27 cellular contexts compared by ENCODE assay signal in the genomic region with DNA sequence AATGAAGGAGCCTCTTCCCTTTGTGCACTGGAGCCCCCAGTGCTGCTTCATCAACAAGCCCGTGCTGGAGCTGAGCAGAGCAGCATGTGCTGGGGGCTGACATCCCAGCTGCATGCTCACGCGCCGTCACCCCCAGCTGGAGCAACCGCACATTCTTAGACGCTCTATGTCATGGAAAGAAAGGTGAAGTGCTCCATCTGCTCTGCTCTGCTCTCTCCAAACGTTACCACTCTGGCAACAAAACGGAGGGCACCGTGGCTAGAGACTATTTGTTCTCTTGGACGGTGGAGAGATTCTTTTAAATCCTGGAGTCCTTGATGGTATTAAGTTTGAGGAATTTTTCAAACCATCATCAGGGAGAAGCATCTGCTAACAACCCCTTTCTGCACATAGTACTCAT.
DNase-seq lines count a peak whose midpoint lies in the region; TF ChIP-seq lines count a peak whose summit lies in the region.
"Had no signal": no experiment of that assay in that cellular context is flagged by ENCODE, and none has a peak within 500 bp of the region (broad histone marks: within the 10 kb centered on the region; RNA-seq: fewer than 3 reads in every experiment).

No MANE protein-coding gene starts in this region.

- H3K4me2 ChIP-seq in GM23248 (ENCODE audit: unreplicated experiment) (no peak overlapping the region), trophoblast cell (ENCODE audit: low read length) (no peak overlapping the region)

- H3K9me2 ChIP-seq in GM23248 (ENCODE audit: insufficient read depth): no peaks in the 10 kb centered on the region

- H3K36me3 ChIP-seq in GM23248 (ENCODE audit: low read depth) (no peaks in the 10 kb centered on the region), endodermal cell (ENCODE audit: control insufficient read depth, insufficient read depth, low read length) (no peaks in the 10 kb centered on the region), WERI-Rb-1 (no peaks in the 10 kb centered on the region), trophoblast cell (ENCODE audit: control insufficient read depth in 1 of 2, insufficient read depth in 2 of 2, low read length in 2 of 2) (no peaks in the 10 kb centered on the region)
- H3K36me3 ChIP-seq: breast epithelium, gastroesophageal sphincter, Peyer's patch had no signal

- H3K4me1 Mint-ChIP-seq in endodermal cell: no peaks in the 10 kb centered on the region
- H3K4me1 Mint-ChIP-seq: CD4-positive, CD25-positive, alpha-beta regulatory T cell; naive thymus-derived CD8-positive, alpha-beta T cell; stimulated activated naive CD8-positive, alpha-beta T cell treated with anti-CD3 and anti-CD28 coated beads, Interleukin-15, amount 100 ng/mL, for 72 hours had no signal

- H3K9me3 ChIP-seq in GM23248 (ENCODE audit: low read depth): no peaks in the 10 kb centered on the region
- H3K9me3 ChIP-seq in endodermal cell (ENCODE audit: control insufficient read depth, low read length): peaks cover 46% of the 10 kb centered on the region
- H3K9me3 ChIP-seq in WERI-Rb-1 (ENCODE audit: severe bottlenecking): peaks cover 18% of the 10 kb centered on the region
- peaks cover 15% of the 10 kb centered on the region for H3K9me3 ChIP-seq in trophoblast cell (ENCODE audit: insufficient read depth, low read depth, low read length)
- H3K9me3 ChIP-seq: gastroesophageal sphincter had no signal

- H3K9ac ChIP-seq in GM23248: no peak overlapping the region
- H3K9ac ChIP-seq in endodermal cell (ENCODE audit: extremely low read depth, low read length, poor library complexity, severe bottlenecking): no peak overlapping the region
- no peak overlapping the region for H3K9ac ChIP-seq in trophoblast cell (ENCODE audit: low read length)

- in situ Hi-C loops in GM23248 (cut with MboI): no loop called here

- no peak overlapping the region for H3K4me3 Mint-ChIP-seq in endodermal cell
- H3K4me3 Mint-ChIP-seq: activated naive CD4-positive, alpha-beta T cell treated with anti-CD3 and anti-CD28 coated beads for 36 hours; CD4-positive, CD25-positive, alpha-beta regulatory T cell; naive thymus-derived CD8-positive, alpha-beta T cell; stimulated activated naive CD8-positive, alpha-beta T cell treated with anti-CD3 and anti-CD28 coated beads, Interleukin-15, amount 100 ng/mL, for 72 hours had no signal

- peak; percentile 81 for DNase-seq in AG08395 (ENCODE audit: low spot score)
- peak; percentile 51 for DNase-seq in GM23248
- DNase-seq in endodermal cell: peak; percentile 33
- peak; percentile 88 for DNase-seq in myocyte (ENCODE audit: low read depth)
- no peak for DNase-seq in WERI-Rb-1
- DNase-seq in kidney tubule cell (ENCODE audit: low spot score): no peak
- DNase-seq in trophoblast cell: no peak
- no peak for DNase-seq in NCI-H1417 (lab: John Stamatoyannopoulos, UW)
- DNase-seq: activated CD4-positive, alpha-beta T cell treated with anti-CD3 and anti-CD28 coated beads, Interleukin-2, amount 50 U/mL, for 48 hours; activated naive CD4-positive, alpha-beta T cell treated with anti-CD3 and anti-CD28 coated beads for 36 hours; CD4-positive, CD25-positive, alpha-beta regulatory T cell; effector CD4-positive, alpha-beta T cell; EL; erythroblast; GOT3; Kasumi-1; MV-4-11; naive thymus-derived CD8-positive, alpha-beta T cell; NCI-H187; NCI-H526; Peyer's patch; small intestine; stimulated activated naive CD8-positive, alpha-beta T cell treated with anti-CD3 and anti-CD28 coated beads, Interleukin-15, amount 100 ng/mL, for 72 hours; T-helper 1 cell had no signal

- H3K27me3 ChIP-seq in GM23248 (replicated peaks; ENCODE audit: insufficient read depth) (no peaks in the 10 kb centered on the region), endodermal cell (ENCODE audit: control insufficient read depth, insufficient read depth, low read length, poor library complexity, severe bottlenecking) (no peaks in the 10 kb centered on the region), WERI-Rb-1 (ENCODE audit: insufficient read depth, low read depth, severe bottlenecking) (no peaks in the 10 kb centered on the region), trophoblast cell (ENCODE audit: insufficient read depth, low read length) (no peaks in the 10 kb centered on the region)
- H3K27me3 ChIP-seq: breast epithelium, gastroesophageal sphincter, Peyer's patch had no signal

- H3K36me3 Mint-ChIP-seq in endodermal cell (ENCODE audit: low read depth): peaks cover 6% of the 10 kb centered on the region
- H3K36me3 Mint-ChIP-seq: CD4-positive, CD25-positive, alpha-beta regulatory T cell; naive thymus-derived CD8-positive, alpha-beta T cell had no signal

- H3K9me3 Mint-ChIP-seq in endodermal cell: peaks cover 57% of the 10 kb centered on the region

- no peaks in the 10 kb centered on the region for H3F3A ChIP-seq in GM23248 (ENCODE audit: insufficient read depth)

- no peak for TF ChIP-seq CTCF in endodermal cell (conservative IDR thresholded peaks at IDR 0.05)
- TF ChIP-seq CTCF in WERI-Rb-1 (IDR thresholded peaks at IDR 0.05; ENCODE audit: low read depth, low read length): no peak

- H3K27ac ChIP-seq in GM23248 (no peak overlapping the region), endodermal cell (ENCODE audit: low read depth, low read length) (no peak overlapping the region), WERI-Rb-1 (no peak overlapping the region), trophoblast cell (ENCODE audit: low read depth, low read length) (no peak overlapping the region)
- H3K27ac ChIP-seq: breast epithelium, gastroesophageal sphincter, HL-60, Peyer's patch had no signal

- WGBS in GM23248 (ENCODE audit: low coverage in 1 of 2, low lambda C conversion rate in 2 of 2, missing lambda C conversion rate in 2 of 2), 2 experiments: 24 to 31% methylated on average over 10 of the region's 10 CpGs
- WGBS in endodermal cell (ENCODE audit: insufficient coverage in 1 of 2, insufficient read length in 1 of 2), 2 experiments: 91 to 96% methylated on average over 6 to 10 of the region's 10 CpGs
- WGBS in trophoblast cell (ENCODE audit: extremely low coverage, insufficient coverage, insufficient read length): no CpG with 5 or more reads among the region's 10 CpGs

- H3K4me3 ChIP-seq in GM23248 (no peak overlapping the region), endodermal cell (ENCODE audit: low read length) (no peak overlapping the region), WERI-Rb-1 (ENCODE audit: low read depth, low read length) (no peak overlapping the region), trophoblast cell (ENCODE audit: low read depth, low read length) (no peak overlapping the region)
- H3K4me3 ChIP-seq: breast epithelium, gastroesophageal sphincter, Peyer's patch had no signal

- H2BK120ac ChIP-seq in trophoblast cell (ENCODE audit: insufficient read depth, low read length, poor library complexity): no peak overlapping the region

- peaks cover 3% of the 10 kb centered on the region for H3K27me3 Mint-ChIP-seq in endodermal cell (ENCODE audit: insufficient read depth)
- H3K27me3 Mint-ChIP-seq: stimulated activated naive CD8-positive, alpha-beta T cell treated with anti-CD3 and anti-CD28 coated beads, Interleukin-15, amount 100 ng/mL, for 72 hours had no signal

- no peaks in the 10 kb centered on the region for H3K79me1 ChIP-seq in trophoblast cell (ENCODE audit: low read length)

- H3K18ac ChIP-seq in trophoblast cell (ENCODE audit: low read length): no peak overlapping the region

- H4K12ac ChIP-seq in trophoblast cell (ENCODE audit: low read depth, low read length): no peak overlapping the region

- no peaks in the 10 kb centered on the region for H3K79me2 ChIP-seq in GM23248 (ENCODE audit: insufficient read depth)
- H3K79me2 ChIP-seq in trophoblast cell (ENCODE audit: control insufficient read depth, insufficient read depth, low read length, poor library complexity): no peaks in the 10 kb centered on the region

- H3K23ac ChIP-seq in trophoblast cell (ENCODE audit: low read length): no peak overlapping the region

- no peak overlapping the region for H3K4ac ChIP-seq in trophoblast cell (ENCODE audit: low read depth, low read length)

- H3K27ac Mint-ChIP-seq in endodermal cell: no peak overlapping the region
- H3K27ac Mint-ChIP-seq: activated naive CD4-positive, alpha-beta T cell treated with anti-CD3 and anti-CD28 coated beads for 36 hours; CD4-positive, CD25-positive, alpha-beta regulatory T cell; naive thymus-derived CD8-positive, alpha-beta T cell; stimulated activated naive CD8-positive, alpha-beta T cell treated with anti-CD3 and anti-CD28 coated beads, Interleukin-15, amount 100 ng/mL, for 72 hours had no signal

- H2BK12ac ChIP-seq in trophoblast cell (ENCODE audit: low read length): no peak overlapping the region

- no peak overlapping the region for H3K14ac ChIP-seq in trophoblast cell (ENCODE audit: low read length)

- H4K8ac ChIP-seq in trophoblast cell (ENCODE audit: low read depth, low read length): no peak overlapping the region

- H2AK5ac ChIP-seq in trophoblast cell (ENCODE audit: low read length): no peak overlapping the region

- no peaks in the 10 kb centered on the region for H4K20me1 ChIP-seq in GM23248 (ENCODE audit: insufficient read depth)

- no peak overlapping the region for H4K91ac ChIP-seq in trophoblast cell (ENCODE audit: low read depth, low read length)

- no peak overlapping the region for H2AFZ ChIP-seq in GM23248
- no peak overlapping the region for H2AFZ ChIP-seq in trophoblast cell (ENCODE audit: insufficient read depth, low read length, poor library complexity)

- H3K4me1 ChIP-seq in GM23248 (ENCODE audit: insufficient read depth): no peaks in the 10 kb centered on the region
- no peaks in the 10 kb centered on the region for H3K4me1 ChIP-seq in endodermal cell (ENCODE audit: control insufficient read depth, insufficient read depth, low read length)
- no peaks in the 10 kb centered on the region for H3K4me1 ChIP-seq in trophoblast cell (ENCODE audit: control insufficient read depth in 1 of 2, insufficient read depth in 2 of 2, low read length in 2 of 2)
- H3K4me1 ChIP-seq: breast epithelium, gastroesophageal sphincter, Peyer's patch had no signal

- no peak overlapping the region for H2BK5ac ChIP-seq in trophoblast cell (ENCODE audit: low read depth, low read length, poor library complexity)

Comparison
In these comparisons a context has a peak if more than half of its experiments do, and no peak if none do; other contexts are left out.
1. DNase-seq: peak in AG08395 (single experiment), GM23248 (single experiment), endodermal cell (single experiment) and myocyte (single experiment); none in WERI-Rb-1 (single experiment), kidney tubule cell (single experiment), trophoblast cell (0 of 2) and NCI-H1417 (0 of 3).